In genomic region chr15:51736646-51737537, GRCh38 we compare ENCODE assay signal across 1 cellular context.
A peak's percentile ranks its signal among the peaks of the same experiment; 100 is the strongest.
TF ChIP-seq lines count a peak whose summit lies in the region.

No MANE protein-coding gene starts in this region.

TF ChIP-seq in GM12878, 131 proteins besides CTCF, POLR2A, EP300 and RAD21:
- TF ChIP-seq RUNX3 (IDR thresholded peaks at IDR 0.05; ENCODE audit: low read length) (peak; percentile 64), BCL3 (IDR thresholded peaks at IDR 0.05; ENCODE audit: borderline replicate concordance, insufficient read depth, low read depth, low read length, poor library complexity, severe bottlenecking) (no peak), YBX1 (IDR thresholded peaks at IDR 0.05) (no peak), ETV6 (conservative IDR thresholded peaks at IDR 0.05 in 1 of 2, IDR thresholded peaks at IDR 0.05 in 1 of 2; ENCODE audit: borderline replicate concordance in 1 of 2, low read depth in 1 of 2) (0 out of 4 replicates have a peak, but pooled peaks of 1 of the 2 experiments have one; percentile 44), MEF2B (IDR thresholded peaks at IDR 0.05; ENCODE audit: partially characterized antibody, poor library complexity, severe bottlenecking) (no peak), CREB1 (IDR thresholded peaks at IDR 0.05; ENCODE audit: low read depth) (0 out of 2 replicates have a peak, but pooled peaks have one; percentile 26), KDM1A (IDR thresholded peaks at IDR 0.05; ENCODE audit: borderline replicate concordance) (no peak), CBFB (IDR thresholded peaks at IDR 0.05; ENCODE audit: low read depth) (peak; percentile 45; the same call in 1 of the 2 replicates), BCL11A (IDR thresholded peaks at IDR 0.05; ENCODE audit: low read depth, low read length) (0 out of 2 replicates have a peak, but pooled peaks have one; percentile 3), POLR2AphosphoS5 (IDR thresholded peaks at IDR 0.05; ENCODE audit: low read length) (peak; percentile 33; the same call in 1 of the 2 replicates), IKZF2 (IDR thresholded peaks at IDR 0.05) (0 out of 4 replicates have a peak, but pooled peaks of 1 of the 2 experiments have one; percentile 5), BHLHE40 (IDR thresholded peaks at IDR 0.05; ENCODE audit: borderline replicate concordance in 1 of 2, low read depth in 2 of 2, low read length in 1 of 2) (peak; percentile 63 to 84; a peak in 3 of 4 replicates), CBX5 (IDR thresholded peaks at IDR 0.05; ENCODE audit: low read depth) (0 out of 2 replicates have a peak, but pooled peaks have one; percentile 32), BMI1 (IDR thresholded peaks at IDR 0.05; ENCODE audit: borderline replicate concordance) (no peak), GATAD2B (conservative IDR thresholded peaks at IDR 0.05; ENCODE audit: low read depth) (0 out of 2 replicates have a peak, but pooled peaks have one; percentile 11), POLR2AphosphoS2 (IDR thresholded peaks at IDR 0.05; ENCODE audit: low read depth, low read length) (0 out of 2 replicates have a peak, but pooled peaks have one; percentile 21)
- TF ChIP-seq, protein P1, sequence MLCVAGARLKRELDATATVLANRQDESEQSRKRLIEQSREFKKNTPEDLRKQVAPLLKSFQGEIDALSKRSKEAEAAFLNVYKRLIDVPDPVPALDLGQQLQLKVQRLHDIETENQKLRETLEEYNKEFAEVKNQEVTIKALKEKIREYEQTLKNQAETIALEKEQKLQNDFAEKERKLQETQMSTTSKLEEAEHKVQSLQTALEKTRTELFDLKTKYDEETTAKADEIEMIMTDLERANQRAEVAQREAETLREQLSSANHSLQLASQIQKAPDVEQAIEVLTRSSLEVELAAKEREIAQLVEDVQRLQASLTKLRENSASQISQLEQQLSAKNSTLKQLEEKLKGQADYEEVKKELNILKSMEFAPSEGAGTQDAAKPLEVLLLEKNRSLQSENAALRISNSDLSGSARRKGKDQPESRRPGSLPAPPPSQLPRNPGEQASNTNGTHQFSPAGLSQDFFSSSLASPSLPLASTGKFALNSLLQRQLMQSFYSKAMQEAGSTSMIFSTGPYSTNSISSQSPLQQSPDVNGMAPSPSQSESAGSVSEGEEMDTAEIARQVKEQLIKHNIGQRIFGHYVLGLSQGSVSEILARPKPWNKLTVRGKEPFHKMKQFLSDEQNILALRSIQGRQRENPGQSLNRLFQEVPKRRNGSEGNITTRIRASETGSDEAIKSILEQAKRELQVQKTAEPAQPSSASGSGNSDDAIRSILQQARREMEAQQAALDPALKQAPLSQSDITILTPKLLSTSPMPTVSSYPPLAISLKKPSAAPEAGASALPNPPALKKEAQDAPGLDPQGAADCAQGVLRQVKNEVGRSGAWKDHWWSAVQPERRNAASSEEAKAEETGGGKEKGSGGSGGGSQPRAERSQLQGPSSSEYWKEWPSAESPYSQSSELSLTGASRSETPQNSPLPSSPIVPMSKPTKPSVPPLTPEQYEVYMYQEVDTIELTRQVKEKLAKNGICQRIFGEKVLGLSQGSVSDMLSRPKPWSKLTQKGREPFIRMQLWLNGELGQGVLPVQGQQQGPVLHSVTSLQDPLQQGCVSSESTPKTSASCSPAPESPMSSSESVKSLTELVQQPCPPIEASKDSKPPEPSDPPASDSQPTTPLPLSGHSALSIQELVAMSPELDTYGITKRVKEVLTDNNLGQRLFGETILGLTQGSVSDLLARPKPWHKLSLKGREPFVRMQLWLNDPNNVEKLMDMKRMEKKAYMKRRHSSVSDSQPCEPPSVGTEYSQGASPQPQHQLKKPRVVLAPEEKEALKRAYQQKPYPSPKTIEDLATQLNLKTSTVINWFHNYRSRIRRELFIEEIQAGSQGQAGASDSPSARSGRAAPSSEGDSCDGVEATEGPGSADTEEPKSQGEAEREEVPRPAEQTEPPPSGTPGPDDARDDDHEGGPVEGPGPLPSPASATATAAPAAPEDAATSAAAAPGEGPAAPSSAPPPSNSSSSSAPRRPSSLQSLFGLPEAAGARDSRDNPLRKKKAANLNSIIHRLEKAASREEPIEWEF (IDR thresholded peaks at IDR 0.05; ENCODE audit: insufficient replicate concordance, low read depth, low read length), result peak; percentile 56
- TF ChIP-seq, protein P2, sequence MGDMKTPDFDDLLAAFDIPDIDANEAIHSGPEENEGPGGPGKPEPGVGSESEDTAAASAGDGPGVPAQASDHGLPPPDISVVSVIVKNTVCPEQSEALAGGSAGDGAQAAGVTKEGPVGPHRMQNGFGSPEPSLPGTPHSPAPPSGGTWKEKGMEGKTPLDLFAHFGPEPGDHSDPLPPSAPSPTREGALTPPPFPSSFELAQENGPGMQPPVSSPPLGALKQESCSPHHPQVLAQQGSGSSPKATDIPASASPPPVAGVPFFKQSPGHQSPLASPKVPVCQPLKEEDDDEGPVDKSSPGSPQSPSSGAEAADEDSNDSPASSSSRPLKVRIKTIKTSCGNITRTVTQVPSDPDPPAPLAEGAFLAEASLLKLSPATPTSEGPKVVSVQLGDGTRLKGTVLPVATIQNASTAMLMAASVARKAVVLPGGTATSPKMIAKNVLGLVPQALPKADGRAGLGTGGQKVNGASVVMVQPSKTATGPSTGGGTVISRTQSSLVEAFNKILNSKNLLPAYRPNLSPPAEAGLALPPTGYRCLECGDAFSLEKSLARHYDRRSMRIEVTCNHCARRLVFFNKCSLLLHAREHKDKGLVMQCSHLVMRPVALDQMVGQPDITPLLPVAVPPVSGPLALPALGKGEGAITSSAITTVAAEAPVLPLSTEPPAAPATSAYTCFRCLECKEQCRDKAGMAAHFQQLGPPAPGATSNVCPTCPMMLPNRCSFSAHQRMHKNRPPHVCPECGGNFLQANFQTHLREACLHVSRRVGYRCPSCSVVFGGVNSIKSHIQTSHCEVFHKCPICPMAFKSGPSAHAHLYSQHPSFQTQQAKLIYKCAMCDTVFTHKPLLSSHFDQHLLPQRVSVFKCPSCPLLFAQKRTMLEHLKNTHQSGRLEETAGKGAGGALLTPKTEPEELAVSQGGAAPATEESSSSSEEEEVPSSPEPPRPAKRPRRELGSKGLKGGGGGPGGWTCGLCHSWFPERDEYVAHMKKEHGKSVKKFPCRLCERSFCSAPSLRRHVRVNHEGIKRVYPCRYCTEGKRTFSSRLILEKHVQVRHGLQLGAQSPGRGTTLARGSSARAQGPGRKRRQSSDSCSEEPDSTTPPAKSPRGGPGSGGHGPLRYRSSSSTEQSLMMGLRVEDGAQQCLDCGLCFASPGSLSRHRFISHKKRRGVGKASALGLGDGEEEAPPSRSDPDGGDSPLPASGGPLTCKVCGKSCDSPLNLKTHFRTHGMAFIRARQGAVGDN (IDR thresholded peaks at IDR 0.05), result no peak; the same call in 1 of the 2 replicates
- TF ChIP-seq, protein P3, sequence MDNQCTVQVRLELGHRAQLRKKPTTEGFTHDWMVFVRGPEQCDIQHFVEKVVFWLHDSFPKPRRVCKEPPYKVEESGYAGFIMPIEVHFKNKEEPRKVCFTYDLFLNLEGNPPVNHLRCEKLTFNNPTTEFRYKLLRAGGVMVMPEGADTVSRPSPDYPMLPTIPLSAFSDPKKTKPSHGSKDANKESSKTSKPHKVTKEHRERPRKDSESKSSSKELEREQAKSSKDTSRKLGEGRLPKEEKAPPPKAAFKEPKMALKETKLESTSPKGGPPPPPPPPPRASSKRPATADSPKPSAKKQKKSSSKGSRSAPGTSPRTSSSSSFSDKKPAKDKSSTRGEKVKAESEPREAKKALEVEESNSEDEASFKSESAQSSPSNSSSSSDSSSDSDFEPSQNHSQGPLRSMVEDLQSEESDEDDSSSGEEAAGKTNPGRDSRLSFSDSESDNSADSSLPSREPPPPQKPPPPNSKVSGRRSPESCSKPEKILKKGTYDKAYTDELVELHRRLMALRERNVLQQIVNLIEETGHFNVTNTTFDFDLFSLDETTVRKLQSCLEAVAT (IDR thresholded peaks at IDR 0.05), result peak; percentile 82
